14 cellular contexts compared by ENCODE assay signal in the genomic region with DNA sequence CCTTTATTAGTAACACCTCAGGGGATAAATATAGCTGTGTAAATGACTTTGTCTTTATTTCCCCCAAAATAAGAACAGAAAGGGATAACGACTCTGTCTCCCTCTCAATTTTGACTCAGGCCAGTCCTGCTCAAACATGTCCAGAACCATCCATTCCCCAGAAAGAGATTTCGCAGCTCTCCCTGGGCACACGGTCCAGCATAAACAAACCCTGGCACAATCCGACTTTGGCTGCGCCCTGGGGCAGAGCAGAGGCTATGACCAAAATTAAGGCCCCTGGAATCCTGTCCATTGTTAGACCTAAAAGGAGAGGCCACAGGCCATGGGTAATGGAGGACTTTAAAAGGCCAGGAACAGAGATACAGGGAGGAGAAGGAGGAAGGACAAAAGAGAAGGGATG.
DNase-seq lines count a peak whose midpoint lies in the region; ATAC-seq and TF ChIP-seq lines count a peak whose summit lies in the region.
"Had no signal": no experiment of that assay in that cellular context is flagged by ENCODE, and none has a peak within 500 bp of the region (broad histone marks: within the 10 kb centered on the region; RNA-seq: fewer than 3 reads in every experiment).

No MANE protein-coding gene starts in this region.

- H3K4me3 ChIP-seq in vagina, result no peak overlapping the region

- peak overlapping the region; percentile 68 for H3K27ac Mint-ChIP-seq in activated CD4-positive, alpha-beta T cell treated with anti-CD3 and anti-CD28 coated beads, Interleukin-2, amount 10 ng/mL, durations not matched to agents 7 days and 5 days

- H3K9me3 Mint-ChIP-seq in activated CD4-positive, alpha-beta T cell treated with anti-CD3 and anti-CD28 coated beads, Interleukin-2, amount 10 ng/mL, durations not matched to agents 7 days and 5 days, result no peaks in the 10 kb centered on the region

- no peak for DNase-seq in activated CD4-positive, alpha-beta T cell treated with anti-CD3 and anti-CD28 coated beads, Interleukin-2, amount 10 ng/mL, durations not matched to agents 7 days and 5 days
- no peak for DNase-seq in activated CD4-positive, alpha-beta T cell treated with anti-CD3 and anti-CD28 coated beads, Interleukin-2, amount 50 U/mL, for 48 hours
- peak; percentile 73 for DNase-seq in Right ventricle myocardium superior
- DNase-seq in posterior vena cava (ENCODE audit: low spot score), result peak; percentile 57
- DNase-seq in vagina (ENCODE audit: extremely low spot score in 2 of 2), result no peak
- DNase-seq in NCI-H146 treated with DMSO at 0.1 percent for 48 hours (lab: John Stamatoyannopoulos, UW; ENCODE audit: unreplicated experiment), result no peak
- DNase-seq in GM03348 (ENCODE audit: low spot score), result no peak
- DNase-seq: 8988T; activated T-cell treated with anti-CD3 and anti-CD28 coated beads for 4 hours; Caco-2; effector CD8-positive, alpha-beta T cell; NCI-H1694; NCI-H774 had no signal

- H3K4me3 Mint-ChIP-seq in activated CD4-positive, alpha-beta T cell treated with anti-CD3 and anti-CD28 coated beads, Interleukin-2, amount 10 ng/mL, durations not matched to agents 7 days and 5 days, result no peak overlapping the region

- H3K4me1 Mint-ChIP-seq in activated CD4-positive, alpha-beta T cell treated with anti-CD3 and anti-CD28 coated beads, Interleukin-2, amount 10 ng/mL, durations not matched to agents 7 days and 5 days, result no peaks in the 10 kb centered on the region

- no peak for TF ChIP-seq CTCF in vagina (IDR thresholded peaks at IDR 0.05)

- CTCF ChIA-PET in activated CD4-positive, alpha-beta T cell treated with anti-CD3 and anti-CD28 coated beads, Interleukin-2, amount 10 ng/mL, durations not matched to agents 7 days and 5 days (lab: Charles Lee), result no interaction called here

- H3K27ac ChIP-seq in vagina, result peak overlapping the region; percentile 27

- H3K9me3 ChIP-seq in vagina, result no peaks in the 10 kb centered on the region
- H3K9me3 ChIP-seq: Caco-2 had no signal

- intact Hi-C loops in Right ventricle myocardium superior (cut with DNase I) (no loop called here), posterior vena cava (cut with DNase I) (no loop called here), vagina (cut with DNase I) (no loop called here)

- peaks cover 2% of the 10 kb centered on the region for H3K27me3 Mint-ChIP-seq in activated CD4-positive, alpha-beta T cell treated with anti-CD3 and anti-CD28 coated beads, Interleukin-2, amount 10 ng/mL, durations not matched to agents 7 days and 5 days

- no peaks in the 10 kb centered on the region for H3K36me3 ChIP-seq in vagina

- peaks cover 28% of the 10 kb centered on the region for H3K4me1 ChIP-seq in vagina

- H3K36me3 Mint-ChIP-seq in activated CD4-positive, alpha-beta T cell treated with anti-CD3 and anti-CD28 coated beads, Interleukin-2, amount 10 ng/mL, durations not matched to agents 7 days and 5 days (ENCODE audit: low read depth), result no peaks in the 10 kb centered on the region

- H3K27me3 ChIP-seq in vagina, result no peaks in the 10 kb centered on the region

- POLR2A ChIA-PET in activated CD4-positive, alpha-beta T cell treated with anti-CD3 and anti-CD28 coated beads, Interleukin-2, amount 10 ng/mL, durations not matched to agents 7 days and 5 days (lab: Charles Lee), result no interaction called here

- ATAC-seq in Right ventricle myocardium superior (ENCODE audit: poor library complexity), result peak; percentile 81
- ATAC-seq in GM19455 (IDR thresholded peaks at IDR 0.05; ENCODE audit: unreplicated experiment), result no peak

- no peak for TF ChIP-seq POLR2A in vagina (IDR thresholded peaks at IDR 0.05)

Comparison
In these comparisons a context has a peak if more than half of its experiments do, and no peak if none do; other contexts are left out.
1. DNase-seq: peak in Right ventricle myocardium superior (single experiment) and posterior vena cava (single experiment); none in activated CD4-positive, alpha-beta T cell treated with anti-CD3 and anti-CD28 coated beads, Interleukin-2, amount 10 ng/mL, durations not matched to agents 7 days and 5 days (single experiment), activated CD4-positive, alpha-beta T cell treated with anti-CD3 and anti-CD28 coated beads, Interleukin-2, amount 50 U/mL, for 48 hours (0 of 2), vagina (0 of 2), NCI-H146 treated with DMSO at 0.1 percent for 48 hours (single experiment) and GM03348 (single experiment).